9 cellular contexts compared by ENCODE assay signal in the genomic region with DNA sequence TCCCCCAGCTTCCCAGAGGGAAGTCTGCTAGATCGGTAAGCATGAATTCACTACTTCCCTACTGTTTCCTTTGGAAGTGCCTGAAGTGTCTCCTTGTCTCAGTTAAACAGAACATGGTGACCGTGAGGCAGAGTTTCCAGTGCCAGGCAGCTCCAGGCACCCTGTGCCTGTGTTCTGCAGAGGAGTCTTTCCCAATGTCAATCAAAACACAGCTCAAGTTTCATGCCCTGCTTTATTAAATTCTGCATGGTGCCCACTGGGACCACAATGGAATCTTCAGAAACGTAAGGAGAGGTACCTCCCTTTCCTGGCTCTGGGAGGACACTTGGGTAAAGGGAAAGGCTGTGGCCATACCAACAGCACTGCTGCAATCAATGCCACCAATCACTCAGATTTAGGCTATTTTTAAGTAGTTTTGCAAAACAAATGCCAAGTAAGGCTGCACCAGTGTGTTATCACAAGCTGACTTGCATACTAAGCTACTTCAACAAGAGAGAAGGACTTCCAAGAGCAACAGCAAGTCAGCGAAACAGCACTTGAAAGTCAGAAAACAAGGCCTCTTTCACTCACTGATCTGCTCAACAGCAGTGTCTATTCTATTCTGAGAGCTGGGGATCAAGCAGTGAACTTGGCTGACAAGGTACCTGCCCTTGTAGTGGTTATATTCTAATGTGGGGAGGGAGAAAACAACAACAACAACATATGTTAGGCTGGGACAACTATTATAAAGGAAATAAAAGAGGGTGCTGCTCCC. TPM values are rescaled to one million over a fixed set of nuclear protein-coding genes. Genes with fewer than 3 reads are reported as not detected.
DNase-seq lines count a peak whose midpoint lies in the region; ATAC-seq and TF ChIP-seq lines count a peak whose summit lies in the region.
"Had no signal": no experiment of that assay in that cellular context is flagged by ENCODE, and none has a peak within 500 bp of the region (broad histone marks: within the 10 kb centered on the region; RNA-seq: fewer than 3 reads in every experiment).

No MANE protein-coding gene starts in this region.

- POLR2A ChIA-PET in activated CD4-positive, alpha-beta T cell treated with anti-CD3 and anti-CD28 coated beads for 36 hours (lab: Charles Lee) = interaction anchor here (0.6 to 2.0 kb wide), 13 partner anchors 8 to 382 kb away, joined by 3 to 12 read pairs (median 3); no protein-coding TSS in a partner anchor

- TF ChIP-seq POLR2A in body of pancreas (IDR thresholded peaks at IDR 0.05) = no peak

- H3K36me3 ChIP-seq in body of pancreas (replicated peaks in 1 of 2; ENCODE audit: insufficient read depth in 1 of 2, low read depth in 2 of 2) = no peaks in the 10 kb centered on the region
- H3K36me3 ChIP-seq in lower lobe of right lung = no peaks in the 10 kb centered on the region

- H3K4me3 Mint-ChIP-seq in activated CD4-positive, alpha-beta T cell treated with anti-CD3 and anti-CD28 coated beads for 36 hours = peak overlapping the region; percentile 47

- H3K27ac ChIP-seq in body of pancreas = peak overlapping the region; percentile 19 to 47 (median 34)
- H3K27ac ChIP-seq in lower lobe of right lung = peak overlapping the region; percentile 60
- peak overlapping the region; percentile 83 for H3K27ac ChIP-seq in temporal lobe (ENCODE audit: low read depth, low read length)

- H3K4me1 ChIP-seq in body of pancreas (peaks cover 28% of the 10 kb centered on the region), lower lobe of right lung (peaks cover 39% of the 10 kb centered on the region)

- H3K4me3 ChIP-seq in body of pancreas = no peak overlapping the region
- no peak overlapping the region for H3K4me3 ChIP-seq in lower lobe of right lung

- WGBS in body of pancreas, 2 donors = 47 to 69% methylated on average over 3 to 4 of the region's 4 CpGs

- ATAC-seq in activated CD4-positive, alpha-beta T cell treated with anti-CD3 and anti-CD28 coated beads for 36 hours = peak; percentile 21
- peak; percentile 28 for ATAC-seq in body of pancreas
- ATAC-seq in lower lobe of right lung = peak; percentile 49 to 69
- no peak for ATAC-seq in GM21529 (IDR thresholded peaks at IDR 0.05; ENCODE audit: unreplicated experiment)
- ATAC-seq in GM19463 (IDR thresholded peaks at IDR 0.05; ENCODE audit: unreplicated experiment) = no peak
- no peak for ATAC-seq in HG03521 (IDR thresholded peaks at IDR 0.05; ENCODE audit: unreplicated experiment)

- H3K9me3 ChIP-seq in body of pancreas = no peaks in the 10 kb centered on the region
- no peaks in the 10 kb centered on the region for H3K9me3 ChIP-seq in lower lobe of right lung

- H3K27me3 ChIP-seq in body of pancreas (no peaks in the 10 kb centered on the region), lower lobe of right lung (ENCODE audit: low read depth) (no peaks in the 10 kb centered on the region)

- peaks cover 4% of the 10 kb centered on the region for H3K9me3 Mint-ChIP-seq in activated CD4-positive, alpha-beta T cell treated with anti-CD3 and anti-CD28 coated beads for 36 hours (ENCODE audit: low read depth)

- H3K27me3 Mint-ChIP-seq in activated CD4-positive, alpha-beta T cell treated with anti-CD3 and anti-CD28 coated beads for 36 hours = no peaks in the 10 kb centered on the region

- H3K4me1 Mint-ChIP-seq in activated CD4-positive, alpha-beta T cell treated with anti-CD3 and anti-CD28 coated beads for 36 hours = peaks cover 80% of the 10 kb centered on the region

- H3K36me3 Mint-ChIP-seq in activated CD4-positive, alpha-beta T cell treated with anti-CD3 and anti-CD28 coated beads for 36 hours (ENCODE audit: low read depth) = peaks cover 43% of the 10 kb centered on the region

- CTCF ChIA-PET in activated CD4-positive, alpha-beta T cell treated with anti-CD3 and anti-CD28 coated beads for 36 hours (lab: Charles Lee) = interaction anchor here (0.9 to 3.6 kb wide), 17 partner anchors 9 to 154 kb away, joined by 3 to 27 read pairs (median 3); no protein-coding TSS in a partner anchor

- H3K27ac Mint-ChIP-seq in activated CD4-positive, alpha-beta T cell treated with anti-CD3 and anti-CD28 coated beads for 36 hours = peak overlapping the region; percentile 92

- DNase-seq in activated CD4-positive, alpha-beta T cell treated with anti-CD3 and anti-CD28 coated beads for 36 hours = peak; percentile 65
- no peak for DNase-seq in activated CD4-positive, alpha-beta T cell treated with anti-CD3 and anti-CD28 coated beads for 1 hour
- DNase-seq in body of pancreas (no peak), lower lobe of right lung (no peak)
- DNase-seq: dermis blood vessel endothelial cell had no signal

- intact Hi-C loops in activated CD4-positive, alpha-beta T cell treated with anti-CD3 and anti-CD28 coated beads for 36 hours (cut with DNase I, micrococcal nuclease) = loop anchor here (1.0 to 5.0 kb wide), 8 partner anchors 14 to 63 kb away; partner anchors contain the start of gene LPIN2 (in 1 of the 2)
- intact Hi-C loops in body of pancreas (cut with DNase I) (no loop called here), lower lobe of right lung (cut with DNase I) (no loop called here)

- TF ChIP-seq CTCF in body of pancreas (IDR thresholded peaks at IDR 0.05) (no peak), lower lobe of right lung (IDR thresholded peaks at IDR 0.05) (no peak)

RNA-seq across cellular contexts. Expression of gene LPIN2, which starts 14.9 kb away (rescaled TPM):
- total RNA-seq in activated CD4-positive, alpha-beta T cell treated with anti-CD3 and anti-CD28 coated beads for 36 hours = 10 to 100 TPM; 82.6 to 95.3 TPM
- total RNA-seq in body of pancreas (10 to 100 TPM; 10.9 to 35.3 TPM), lower lobe of right lung (51.1 TPM), temporal lobe (40.1 TPM)

Comparison
In these comparisons a context has a peak if more than half of its experiments do, and no peak if none do; other contexts are left out.
1. ATAC-seq: peak in activated CD4-positive, alpha-beta T cell treated with anti-CD3 and anti-CD28 coated beads for 36 hours (single experiment), body of pancreas (single experiment) and lower lobe of right lung (2 of 2); none in GM21529 (single experiment), GM19463 (single experiment) and HG03521 (single experiment).
2. intact Hi-C loops: an anchor here in activated CD4-positive, alpha-beta T cell treated with anti-CD3 and anti-CD28 coated beads for 36 hours (1.0 to 5.0 kb wide); none called in body of pancreas and lower lobe of right lung.
3. Peak in every context shown above with its lines, with median percentiles within 50 percentile points of each other: H3K27ac ChIP-seq.